In the genomic region with DNA sequence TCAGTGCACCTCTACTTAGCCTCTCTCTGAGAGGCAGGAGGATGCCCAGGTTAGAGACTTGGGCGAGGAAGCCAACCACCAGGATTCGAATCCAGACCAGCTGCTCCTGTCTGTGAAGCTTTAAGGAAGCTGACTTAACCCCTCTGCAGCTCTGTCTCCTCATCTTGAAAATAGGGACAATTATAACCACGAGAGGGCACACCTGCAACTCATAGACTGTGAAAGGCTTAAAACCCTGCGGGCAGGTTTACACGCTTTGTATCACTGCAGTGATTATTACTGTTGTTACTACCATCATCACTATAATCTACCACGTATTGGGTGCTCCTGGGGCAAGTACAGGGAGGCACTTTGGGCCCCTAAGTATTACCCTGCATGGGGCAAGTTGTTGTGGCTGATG, we compare ENCODE assay signal across 8 cellular contexts.
DNase-seq lines count a peak whose midpoint lies in the region; ATAC-seq and TF ChIP-seq lines count a peak whose summit lies in the region.

No MANE protein-coding gene starts in this region.

- ATAC-seq in left lung: no peak

- no peaks in the 10 kb centered on the region for H3K4me1 ChIP-seq in breast epithelium
- no peaks in the 10 kb centered on the region for H3K4me1 ChIP-seq in right atrium auricular region
- no peaks in the 10 kb centered on the region for H3K4me1 ChIP-seq in left lung

- no peak overlapping the region for H3K4me3 Mint-ChIP-seq in MCF 10A (ENCODE audit: unreplicated experiment)

- DNase-seq in MCF 10A (ENCODE audit: unreplicated experiment) (peak; percentile 77), breast epithelium (ENCODE audit: low spot score in 2 of 2) (no peak), NCI-H1694 treated with DMSO at 0.1 percent for 48 hours (lab: John Stamatoyannopoulos, UW) (peak; percentile 49), right atrium auricular region (ENCODE audit: low spot score) (no peak), GM03348 (ENCODE audit: low spot score) (no peak), left lung (no peak)
- peak; percentile 26 to 36 for DNase-seq in activated T-cell treated with anti-CD3 and anti-CD28 coated beads, Interleukin-2, amount 50 U/mL, for 48 hours
- DNase-seq in stimulated activated CD4-positive, alpha-beta T cell treated with anti-CD3 and anti-CD28 coated beads, Interleukin-2, amount 100 ng/mL, for 4 hours (ENCODE audit: low read depth): peak; percentile 25

- H3K9me3 ChIP-seq in breast epithelium (no peaks in the 10 kb centered on the region), right atrium auricular region (no peaks in the 10 kb centered on the region), left lung (no peaks in the 10 kb centered on the region)

- no peak overlapping the region for H3K27ac Mint-ChIP-seq in MCF 10A (ENCODE audit: low read depth, unreplicated experiment)

- H3K36me3 Mint-ChIP-seq in MCF 10A (ENCODE audit: insufficient read depth, unreplicated experiment): no peaks in the 10 kb centered on the region

- no peak overlapping the region for H3K27ac ChIP-seq in breast epithelium
- no peak overlapping the region for H3K27ac ChIP-seq in right atrium auricular region
- no peak overlapping the region for H3K27ac ChIP-seq in left lung

- H3K27me3 Mint-ChIP-seq in MCF 10A (ENCODE audit: insufficient read depth, unreplicated experiment): peaks cover 9% of the 10 kb centered on the region

- H3K9me3 Mint-ChIP-seq in MCF 10A (ENCODE audit: unreplicated experiment): no peaks in the 10 kb centered on the region

- H3K4me3 ChIP-seq in breast epithelium (no peak overlapping the region), right atrium auricular region (no peak overlapping the region), left lung (no peak overlapping the region)

- H3K36me3 ChIP-seq in breast epithelium: no peaks in the 10 kb centered on the region
- H3K36me3 ChIP-seq in right atrium auricular region: no peaks in the 10 kb centered on the region
- H3K36me3 ChIP-seq in left lung: no peaks in the 10 kb centered on the region

- H3K4me1 Mint-ChIP-seq in MCF 10A (ENCODE audit: insufficient read depth, unreplicated experiment): peaks cover 31% of the 10 kb centered on the region

- no TSS peak for BruUV-seq in MCF 10A (replicated peaks; lab: Mats Ljungman, UMichigan)

- H3K27me3 ChIP-seq in breast epithelium (peaks cover 0 to 19% of the 10 kb centered on the region in 2 donors), right atrium auricular region (no peaks in the 10 kb centered on the region), left lung (peaks cover 0 to 28% of the 10 kb centered on the region in 2 donors)

- TF ChIP-seq CTCF in MCF 10A (IDR thresholded peaks at IDR 0.05; ENCODE audit: unreplicated experiment): peak; percentile 49
- TF ChIP-seq CTCF in breast epithelium (IDR thresholded peaks at IDR 0.05): no peak
- TF ChIP-seq CTCF in right atrium auricular region (IDR thresholded peaks at IDR 0.05): no peak
- TF ChIP-seq CTCF in left lung (IDR thresholded peaks at IDR 0.05): no peak

- POLR2A ChIA-PET in MCF 10A (lab: Yijun Ruan, JAX): no interaction called here

- TF ChIP-seq POLR2A in breast epithelium (IDR thresholded peaks at IDR 0.05): no peak

- intact Hi-C loops in MCF 10A (cut with micrococcal nuclease): loop anchor here (5.0 kb wide), 2 partner anchors 405 to 800 kb away; no protein-coding TSS in a partner anchor
- intact Hi-C loops in breast epithelium (cut with DNase I; ENCODE audit: low total_unique reads): loop anchor here (2.0 kb wide), 1 partner anchor 66 kb away; no protein-coding TSS in a partner anchor
- intact Hi-C loops in left lung (cut with DNase I): no loop called here

- CTCF ChIA-PET in MCF 10A (lab: Yijun Ruan, JAX): interaction anchor here (0.6 to 1.7 kb wide), 8 partner anchors 12 to 835 kb away, joined by 3 to 5 read pairs (median 3); no protein-coding TSS in a partner anchor

Comparison
In these comparisons a context has a peak if more than half of its experiments do, and no peak if none do; other contexts are left out.
1. DNase-seq: peak in MCF 10A (single experiment), NCI-H1694 treated with DMSO at 0.1 percent for 48 hours (single experiment), activated T-cell treated with anti-CD3 and anti-CD28 coated beads, Interleukin-2, amount 50 U/mL, for 48 hours (2 of 2) and stimulated activated CD4-positive, alpha-beta T cell treated with anti-CD3 and anti-CD28 coated beads, Interleukin-2, amount 100 ng/mL, for 4 hours (single experiment); none in breast epithelium (0 of 2), right atrium auricular region (single experiment), GM03348 (single experiment) and left lung (0 of 2).
2. intact Hi-C loops: an anchor here in MCF 10A (5.0 kb wide) and breast epithelium (2.0 kb wide); none called in left lung.